8 cellular contexts compared by ENCODE assay signal in genomic region chr4:53365486-53366300, GRCh38. TPM values are rescaled to one million over a fixed set of nuclear protein-coding genes. Genes with fewer than 3 reads are reported as not detected.
DNase-seq lines count a peak whose midpoint lies in the region; ATAC-seq, FAIRE-seq and TF ChIP-seq lines count a peak whose summit lies in the region.

Gene SCFD2 (minus strand): TSS chr4:53366061.

- peak within 1 kb of the TSS; percentile 41; the same call in 1 of the 2 replicates for H3K27ac ChIP-seq in OCI-LY3 (ENCODE audit: low read length)
- H3K27ac ChIP-seq in endothelial cell of umbilical vein (ENCODE audit: insufficient read depth, low read depth, low read length) = peak within 1 kb of the TSS; percentile 7

- BruUV-seq in endothelial cell of umbilical vein (replicated peaks; lab: Mats Ljungman, UMichigan) = TSS peak; percentile 55

- no peaks in the 10 kb centered on the region for H4K20me1 ChIP-seq in OCI-LY3 (ENCODE audit: insufficient read depth, low read length)
- H4K20me1 ChIP-seq in endothelial cell of umbilical vein (replicated peaks; ENCODE audit: control insufficient read depth, extremely low read depth, insufficient read depth, low read length) = no peaks in the 10 kb centered on the region

- H3K9me3 ChIP-seq in OCI-LY3 (ENCODE audit: insufficient read depth, low read length) (no peaks in the 10 kb centered on the region), endothelial cell of umbilical vein (replicated peaks; ENCODE audit: control insufficient read depth, insufficient read depth, low read length) (no peaks in the 10 kb centered on the region)

- dilution Hi-C loops in endothelial cell of umbilical vein (cut with MboI; ENCODE audit: extremely low pct_ligation_motif_present, low sequenced_read_pairs) = no loop called here

- H3K4me2 ChIP-seq in OCI-LY3 (ENCODE audit: low read length) = peak within 1 kb of the TSS; percentile 89
- peak within 1 kb of the TSS; percentile 85 for H3K4me2 ChIP-seq in endothelial cell of umbilical vein (ENCODE audit: insufficient read depth, low read length)

- peak; percentile 97 for DNase-seq in D341Med (ENCODE audit: low spot score)
- DNase-seq in HuH-7 (ENCODE audit: low spot score) = peak; percentile 99
- DNase-seq in activated CD8-positive, alpha-beta memory T cell treated with anti-CD3 and anti-CD28 coated beads, Interleukin-2, amount 50 U/mL, for 48 hours = peak; percentile 99
- DNase-seq in endothelial cell of umbilical vein (ENCODE audit: low read depth, low spot score) = peak; percentile 96
- DNase-seq in midbrain (lab: John Stamatoyannopoulos, UW) = peak; percentile 98
- peak; percentile 92 to 97 for DNase-seq in stimulated activated CD8-positive, alpha-beta memory T cell treated with anti-CD3 and anti-CD28 coated beads, Interleukin-2, amount 100 ng/mL, for 1 hour (ENCODE audit: low read depth in 2 of 2)

- POLR2A ChIA-PET in endothelial cell of umbilical vein (lab: Charles Lee) = interaction anchor here (1.3 kb wide), 1 partner anchor 44 kb away, joined by 5 read pairs; no protein-coding TSS in a partner anchor

- H3K27me3 ChIP-seq in OCI-LY3 (ENCODE audit: low read depth, low read length) = peaks cover 18% of the 10 kb centered on the region
- H3K27me3 ChIP-seq in endothelial cell of umbilical vein (ENCODE audit: control insufficient read depth in 2 of 2, insufficient read depth in 2 of 2, low read length in 2 of 2) = peaks cover 14 to 19% of the 10 kb centered on the region in 2 experiments

- H3K9ac ChIP-seq in OCI-LY3 (ENCODE audit: low read length) (peak within 1 kb of the TSS; percentile 81), endothelial cell of umbilical vein (replicated peaks; ENCODE audit: extremely low read depth, insufficient read depth, low read length) (peak within 1 kb of the TSS; percentile 47)

- peak; percentile 97 for ATAC-seq in GM21515 (IDR thresholded peaks at IDR 0.05; ENCODE audit: unreplicated experiment)

- no peaks in the 10 kb centered on the region for H3K9me1 ChIP-seq in endothelial cell of umbilical vein (replicated peaks; ENCODE audit: control insufficient read depth, extremely low read depth, insufficient read depth, low read length)

- peak; percentile 95 for FAIRE-seq in endothelial cell of umbilical vein (lab: Jason Lieb, UNC)

- intact Hi-C loops in endothelial cell of umbilical vein (cut with micrococcal nuclease) = loop anchor here (1.0 to 10.0 kb wide), 5 partner anchors 12 to 351 kb away; partner anchors contain the start of gene FIP1L1

- H2AFZ ChIP-seq in OCI-LY3 (ENCODE audit: low read depth, low read length) = peak within 1 kb of the TSS; percentile 95
- peak within 1 kb of the TSS; percentile 83 for H2AFZ ChIP-seq in endothelial cell of umbilical vein (ENCODE audit: low read depth, low read length)

- CTCF ChIA-PET in endothelial cell of umbilical vein (lab: Charles Lee) = interaction anchor here (1.1 to 1.8 kb wide), 4 partner anchors 12 to 868 kb away, joined by 3 to 6 read pairs (median 4); partner anchors contain the start of gene FIP1L1

- TF ChIP-seq CTCF in OCI-LY3 (IDR thresholded peaks at IDR 0.05; ENCODE audit: low read depth, low read length) = no peak
- TF ChIP-seq CTCF in endothelial cell of umbilical vein (IDR thresholded peaks at IDR 0.05; ENCODE audit: extremely low read depth in 1 of 2, insufficient read depth in 1 of 2, low read depth in 1 of 2, low read length in 2 of 2) = no peak

- H3K79me2 ChIP-seq in OCI-LY3 (ENCODE audit: low read length) (peaks cover 52% of the 10 kb centered on the region), endothelial cell of umbilical vein (ENCODE audit: control insufficient read depth, insufficient read depth, low read length) (peaks cover 21% of the 10 kb centered on the region)

- no peaks in the 10 kb centered on the region for H3K36me3 ChIP-seq in OCI-LY3 (replicated peaks; ENCODE audit: low read depth, low read length)
- H3K36me3 ChIP-seq in endothelial cell of umbilical vein (ENCODE audit: control insufficient read depth in 2 of 2, extremely low read depth in 1 of 2, insufficient read depth in 2 of 2, low read length in 2 of 2) = no peaks in the 10 kb centered on the region

- TF ChIP-seq POLR2A in endothelial cell of umbilical vein (IDR thresholded peaks at IDR 0.05; ENCODE audit: low read depth, low read length) = peak; percentile 67

- peak within 1 kb of the TSS; percentile 81 for H3K4me3 ChIP-seq in OCI-LY3 (ENCODE audit: low read length)
- peak within 1 kb of the TSS; percentile 49 to 97 (median 74) for H3K4me3 ChIP-seq in endothelial cell of umbilical vein (replicated peaks in 1 of 3; ENCODE audit: insufficient read depth in 1 of 3, low read depth in 1 of 3, low read length in 3 of 3)

- peaks cover 10% of the 10 kb centered on the region for H3K4me1 ChIP-seq in OCI-LY3 (ENCODE audit: low read length)
- H3K4me1 ChIP-seq in endothelial cell of umbilical vein (ENCODE audit: control insufficient read depth, extremely low read depth, insufficient read depth, low read length) = peaks cover 17% of the 10 kb centered on the region

TF ChIP-seq in endothelial cell of umbilical vein, 7 proteins besides CTCF, POLR2A, EP300 and RAD21:
- TF ChIP-seq GATA2 (IDR thresholded peaks at IDR 0.05; ENCODE audit: insufficient read depth, insufficient read length, low read depth, low read length) = peak; percentile 69
- no peak for TF ChIP-seq FOS (IDR thresholded peaks at IDR 0.05; ENCODE audit: borderline replicate concordance, insufficient read depth, low read length)
- peak; percentile 61 for TF ChIP-seq POLR2AphosphoS5 (IDR thresholded peaks at IDR 0.05; ENCODE audit: insufficient read depth, low read depth, low read length)
- peak; percentile 100 for TF ChIP-seq MAX (IDR thresholded peaks at IDR 0.05; ENCODE audit: insufficient read depth, insufficient read length)
- TF ChIP-seq MYC (IDR thresholded peaks at IDR 0.05; ENCODE audit: low read depth, low read length) = peak; percentile 94

RNA-seq across cellular contexts. Expression of gene SCFD2, which starts in this region (rescaled TPM):
- 17.6 and 22.8 TPM in 2 replicates for total RNA-seq in endothelial cell of umbilical vein
- polyA plus RNA-seq in endothelial cell of umbilical vein = 12.3 and 14.2 TPM in 2 replicates
- 11.6 and 12.4 TPM in 2 replicates for polyA plus RNA-seq in endothelial cell of umbilical vein (2011; cell fraction: cytosol; rRNA removed)
- 15.2 and 15.7 TPM in 2 replicates for polyA plus RNA-seq in endothelial cell of umbilical vein (2011; cell fraction: nucleus; rRNA removed)
- 12.6 and 16.3 TPM in 2 replicates for polyA plus RNA-seq in endothelial cell of umbilical vein (2012)
- 38.9 and 51.2 TPM in 2 replicates for polyA minus RNA-seq in endothelial cell of umbilical vein
- 6.1 TPM for polyA minus RNA-seq in endothelial cell of umbilical vein (2011; cell fraction: cytosol; rRNA and poly(A)+ RNA removed)
- 68.9 and 71.6 TPM in 2 replicates for polyA minus RNA-seq in endothelial cell of umbilical vein (2011; cell fraction: nucleus; rRNA and poly(A)+ RNA removed)

Comparison
In these comparisons a context has a peak if more than half of its experiments do, and no peak if none do; other contexts are left out.
1. Peak in every context shown above with its lines: DNase-seq, ATAC-seq, H3K4me3 ChIP-seq and H3K27ac ChIP-seq.